ENCODE assay signal across 18 cellular contexts in the genomic region with DNA sequence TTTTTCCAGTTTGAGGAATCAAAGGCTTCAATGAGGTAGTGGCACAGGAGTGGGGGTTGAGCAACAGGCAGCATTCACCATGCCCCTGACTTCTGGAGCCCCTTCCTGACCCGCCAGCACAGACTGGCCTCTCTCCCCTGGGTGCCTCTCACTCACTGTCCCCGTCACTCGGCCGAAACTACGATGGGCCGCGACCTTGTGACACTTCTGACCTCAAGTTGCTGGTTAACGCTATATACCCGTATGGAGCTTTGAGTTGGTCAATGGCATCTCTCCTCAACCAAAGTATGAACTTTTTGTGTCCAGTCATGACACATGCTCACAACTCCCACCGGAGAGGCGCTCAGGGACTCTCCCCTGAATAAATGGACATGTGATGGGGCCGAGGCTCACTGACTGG.
A peak's percentile ranks its signal among the peaks of the same experiment; 100 is the strongest.
DNase-seq lines count a peak whose midpoint lies in the region; ATAC-seq and TF ChIP-seq lines count a peak whose summit lies in the region.
"Had no signal": no experiment of that assay in that cellular context is flagged by ENCODE, and none has a peak within 500 bp of the region (broad histone marks: within the 10 kb centered on the region; RNA-seq: fewer than 3 reads in every experiment).

No MANE protein-coding gene starts in this region.

- H3K4me1 ChIP-seq in HUES48 (ENCODE audit: control insufficient read depth, insufficient read depth, low read length) (peaks cover 35% of the 10 kb centered on the region), psoas muscle (peaks cover 44% of the 10 kb centered on the region)

- H3K4me3 ChIP-seq in HUES48 (ENCODE audit: low read depth, low read length), result no peak overlapping the region
- no peak overlapping the region for H3K4me3 ChIP-seq in psoas muscle
- H3K4me3 ChIP-seq: colonic mucosa, GM23248, transverse colon had no signal

- H3K9ac ChIP-seq in HUES48 (ENCODE audit: low read depth, low read length), result no peak overlapping the region; the same call in 1 of the 2 replicates
- H3K9ac ChIP-seq: GM23248 had no signal

- no peak overlapping the region; the same call in 1 of the 2 replicates for H3K4me3 Mint-ChIP-seq in WTC11
- no peak overlapping the region for H3K4me3 Mint-ChIP-seq in endothelial cell (ENCODE audit: unreplicated experiment)
- H3K4me3 Mint-ChIP-seq: B cell, mesothelial cell of epicardium had no signal

- H3K36me3 ChIP-seq in HUES48 (ENCODE audit: control insufficient read depth, insufficient read depth, low read length) (peaks cover 45% of the 10 kb centered on the region), psoas muscle (ENCODE audit: insufficient read depth in 1 of 2, low read depth in 1 of 2) (peaks cover 7 to 64% of the 10 kb centered on the region in 2 donors)

- no peak for TF ChIP-seq CTCF in WTC11 (IDR thresholded peaks at IDR 0.05)
- no peak for TF ChIP-seq CTCF in endothelial cell (IDR thresholded peaks at IDR 0.05; ENCODE audit: unreplicated experiment)
- TF ChIP-seq CTCF in psoas muscle (IDR thresholded peaks at IDR 0.05), result no peak

- CTCF ChIA-PET in WTC11 (lab: Charles Lee), result interaction anchor here (1.0 to 1.8 kb wide), 3 partner anchors 13 to 138 kb away, joined by 3 to 5 read pairs (median 3); no protein-coding TSS in a partner anchor

- H3K27me3 Mint-ChIP-seq in WTC11 (ENCODE audit: low read depth), result no peaks in the 10 kb centered on the region
- peaks cover 9% of the 10 kb centered on the region for H3K27me3 Mint-ChIP-seq in endothelial cell (ENCODE audit: unreplicated experiment)
- H3K27me3 Mint-ChIP-seq: B cell had no signal

- no peaks in the 10 kb centered on the region for H3K27me3 ChIP-seq in HUES48 (ENCODE audit: control insufficient read depth, insufficient read depth, low read length)
- H3K27me3 ChIP-seq in psoas muscle (ENCODE audit: insufficient read depth in 3 of 3, low read length in 2 of 3), result no peaks in the 10 kb centered on the region
- H3K27me3 ChIP-seq: colonic mucosa, transverse colon had no signal

- H3K27ac Mint-ChIP-seq in WTC11 (peak overlapping the region; percentile 99), endothelial cell (ENCODE audit: unreplicated experiment) (peak overlapping the region; percentile 45)
- H3K27ac Mint-ChIP-seq: mesothelial cell of epicardium had no signal

- 83 to 84% (median 83%) methylated on average over 12 of the region's 12 CpGs for WGBS in psoas muscle, 3 donors

- peak; percentile 25 for ATAC-seq in WTC11
- ATAC-seq in psoas muscle, result no peak
- ATAC-seq in GM19035 (IDR thresholded peaks at IDR 0.05; ENCODE audit: unreplicated experiment), result no peak

- intact Hi-C loops in psoas muscle (cut with DNase I), result no loop called here

- H3K9me3 ChIP-seq in HUES48 (ENCODE audit: control insufficient read depth, insufficient read depth, low read length) (no peaks in the 10 kb centered on the region), psoas muscle (no peaks in the 10 kb centered on the region)
- H3K9me3 ChIP-seq: colonic mucosa, transverse colon had no signal

- H3K9me3 Mint-ChIP-seq in WTC11 (no peaks in the 10 kb centered on the region), endothelial cell (ENCODE audit: unreplicated experiment) (no peaks in the 10 kb centered on the region)
- H3K9me3 Mint-ChIP-seq: mesothelial cell of epicardium had no signal

- peaks cover 41% of the 10 kb centered on the region for H3K4me1 Mint-ChIP-seq in WTC11
- H3K4me1 Mint-ChIP-seq in endothelial cell (ENCODE audit: unreplicated experiment), result peaks cover 23% of the 10 kb centered on the region

- DNase-seq in WTC11 (ENCODE audit: low spot score) (peak; percentile 19), endothelial cell (ENCODE audit: low spot score) (no peak), psoas muscle (no peak), cerebellar cortex (ENCODE audit: low spot score) (no peak), NCI-H1417 treated with DMSO at 0.1 percent for 48 hours (lab: John Stamatoyannopoulos, UW) (no peak)
- DNase-seq: activated CD4-positive, alpha-beta T cell treated with anti-CD3 and anti-CD28 coated beads, Interleukin-2, amount 50 U/mL, for 48 hours; activated naive CD4-positive, alpha-beta T cell treated with Interleukin-2 at 50 U/mL for 16 hours; colonic mucosa; GM23248; hypothalamus; Right ventricle myocardium superior; stimulated activated CD4-positive, alpha-beta T cell treated with anti-CD3 and anti-CD28 coated beads, Interleukin-15, amount 100 ng/mL, for 24 hours; stimulated activated naive CD4-positive, alpha-beta T cell; transverse colon had no signal

- H3K36me3 Mint-ChIP-seq in WTC11, result peaks cover 33% of the 10 kb centered on the region
- H3K36me3 Mint-ChIP-seq in endothelial cell (ENCODE audit: low read depth, unreplicated experiment), result peaks cover 52% of the 10 kb centered on the region

- POLR2A ChIA-PET in WTC11 (lab: Charles Lee), result interaction anchor here (1.2 kb wide), 1 partner anchor 70 kb away, joined by 3 read pairs; no protein-coding TSS in a partner anchor

- H3K27ac ChIP-seq in HUES48 (ENCODE audit: low read depth, low read length) (peak overlapping the region; percentile 76), psoas muscle (peak overlapping the region; percentile 84)
- H3K27ac ChIP-seq: colonic mucosa, GM23248, transverse colon had no signal

TF ChIP-seq in WTC11, 78 proteins besides CTCF, POLR2A, EP300 and RAD21:
- TF ChIP-seq, protein P1, sequence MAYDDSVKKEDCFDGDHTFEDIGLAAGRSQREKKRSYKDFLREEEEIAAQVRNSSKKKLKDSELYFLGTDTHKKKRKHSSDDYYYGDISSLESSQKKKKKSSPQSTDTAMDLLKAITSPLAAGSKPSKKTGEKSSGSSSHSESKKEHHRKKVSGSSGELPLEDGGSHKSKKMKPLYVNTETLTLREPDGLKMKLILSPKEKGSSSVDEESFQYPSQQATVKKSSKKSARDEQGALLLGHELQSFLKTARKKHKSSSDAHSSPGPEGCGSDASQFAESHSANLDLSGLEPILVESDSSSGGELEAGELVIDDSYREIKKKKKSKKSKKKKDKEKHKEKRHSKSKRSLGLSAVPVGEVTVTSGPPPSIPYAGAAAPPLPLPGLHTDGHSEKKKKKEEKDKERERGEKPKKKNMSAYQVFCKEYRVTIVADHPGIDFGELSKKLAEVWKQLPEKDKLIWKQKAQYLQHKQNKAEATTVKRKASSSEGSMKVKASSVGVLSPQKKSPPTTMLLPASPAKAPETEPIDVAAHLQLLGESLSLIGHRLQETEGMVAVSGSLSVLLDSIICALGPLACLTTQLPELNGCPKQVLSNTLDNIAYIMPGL (CRISPR knock-in tag; IDR thresholded peaks at IDR 0.05), result no peak
- TF ChIP-seq, protein P2, sequence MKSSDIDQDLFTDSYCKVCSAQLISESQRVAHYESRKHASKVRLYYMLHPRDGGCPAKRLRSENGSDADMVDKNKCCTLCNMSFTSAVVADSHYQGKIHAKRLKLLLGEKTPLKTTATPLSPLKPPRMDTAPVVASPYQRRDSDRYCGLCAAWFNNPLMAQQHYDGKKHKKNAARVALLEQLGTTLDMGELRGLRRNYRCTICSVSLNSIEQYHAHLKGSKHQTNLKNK (CRISPR knock-in tag; IDR thresholded peaks at IDR 0.05), result no peak
- TF ChIP-seq HMGA2 (CRISPR knock-in tag; IDR thresholded peaks at IDR 0.05) (no peak), ZNF416 (CRISPR knock-in tag; IDR thresholded peaks at IDR 0.05) (no peak), ESRRA (CRISPR knock-in tag; IDR thresholded peaks at IDR 0.05; ENCODE audit: borderline replicate concordance) (no peak), NR2C2 (CRISPR knock-in tag; IDR thresholded peaks at IDR 0.05) (no peak), NR1H2 (CRISPR knock-in tag; IDR thresholded peaks at IDR 0.05) (no peak), ZBTB21 (CRISPR knock-in tag; IDR thresholded peaks at IDR 0.05; ENCODE audit: borderline replicate concordance) (no peak), CBFB (CRISPR knock-in tag; IDR thresholded peaks at IDR 0.05; ENCODE audit: low read depth) (no peak), JUN (CRISPR knock-in tag; IDR thresholded peaks at IDR 0.05) (no peak)
- TF ChIP-seq, protein P3, sequence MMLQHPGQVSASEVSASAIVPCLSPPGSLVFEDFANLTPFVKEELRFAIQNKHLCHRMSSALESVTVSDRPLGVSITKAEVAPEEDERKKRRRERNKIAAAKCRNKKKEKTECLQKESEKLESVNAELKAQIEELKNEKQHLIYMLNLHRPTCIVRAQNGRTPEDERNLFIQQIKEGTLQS (CRISPR knock-in tag; conservative IDR thresholded peaks at IDR 0.05), result no peak
- TF ChIP-seq, protein P4, sequence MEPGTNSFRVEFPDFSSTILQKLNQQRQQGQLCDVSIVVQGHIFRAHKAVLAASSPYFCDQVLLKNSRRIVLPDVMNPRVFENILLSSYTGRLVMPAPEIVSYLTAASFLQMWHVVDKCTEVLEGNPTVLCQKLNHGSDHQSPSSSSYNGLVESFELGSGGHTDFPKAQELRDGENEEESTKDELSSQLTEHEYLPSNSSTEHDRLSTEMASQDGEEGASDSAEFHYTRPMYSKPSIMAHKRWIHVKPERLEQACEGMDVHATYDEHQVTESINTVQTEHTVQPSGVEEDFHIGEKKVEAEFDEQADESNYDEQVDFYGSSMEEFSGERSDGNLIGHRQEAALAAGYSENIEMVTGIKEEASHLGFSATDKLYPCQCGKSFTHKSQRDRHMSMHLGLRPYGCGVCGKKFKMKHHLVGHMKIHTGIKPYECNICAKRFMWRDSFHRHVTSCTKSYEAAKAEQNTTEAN (CRISPR knock-in tag; IDR thresholded peaks at IDR 0.05), result no peak; the same call in 1 of the 2 replicates
